In genomic region chr3:45915080-45915479, GRCh38 we compare ENCODE assay signal across 16 cellular contexts. TPM values are rescaled to one million over a fixed set of nuclear protein-coding genes. Genes with fewer than 3 reads are reported as not detected.
DNase-seq lines count a peak whose midpoint lies in the region; ATAC-seq and TF ChIP-seq lines count a peak whose summit lies in the region.
"Had no signal": no experiment of that assay in that cellular context is flagged by ENCODE, and none has a peak within 500 bp of the region (broad histone marks: within the 10 kb centered on the region; RNA-seq: fewer than 3 reads in every experiment).

No MANE protein-coding gene starts in this region.

- TF ChIP-seq POLR2A in Peyer's patch (IDR thresholded peaks at IDR 0.05) (no peak), testis (IDR thresholded peaks at IDR 0.05) (no peak)

- no peak for ATAC-seq in stimulated activated memory B cell treated with anti-CD40 and anti-IgM and Interleukin-4, amounts not matched to agents 10 μg/mL and 1 μg/mL and 100 μg/mL, for 72 hours

- H3K9me3 ChIP-seq in Peyer's patch (no peaks in the 10 kb centered on the region), testis (no peaks in the 10 kb centered on the region)
- H3K9me3 ChIP-seq: sigmoid colon had no signal

- H3K4me1 Mint-ChIP-seq in activated T-cell treated with anti-CD3 and anti-CD28 coated beads, Interleukin-2, amount 50 U/mL, for 24 hours (ENCODE audit: low read depth), result peaks cover 52% of the 10 kb centered on the region
- peaks cover 35% of the 10 kb centered on the region for H3K4me1 Mint-ChIP-seq in stimulated activated memory B cell treated with anti-CD40 and anti-IgM and Interleukin-4, amounts not matched to agents 10 μg/mL and 1 μg/mL and 100 μg/mL, for 72 hours

- H3K9me3 Mint-ChIP-seq in activated T-cell treated with anti-CD3 and anti-CD28 coated beads, Interleukin-2, amount 50 U/mL, for 24 hours, result no peaks in the 10 kb centered on the region
- H3K9me3 Mint-ChIP-seq in stimulated activated memory B cell treated with anti-CD40 and anti-IgM and Interleukin-4, amounts not matched to agents 10 μg/mL and 1 μg/mL and 100 μg/mL, for 72 hours, result no peaks in the 10 kb centered on the region
- H3K9me3 Mint-ChIP-seq: mesothelial cell of epicardium had no signal

- no peak for TF ChIP-seq CTCF in Peyer's patch (IDR thresholded peaks at IDR 0.05)
- TF ChIP-seq CTCF in brain microvascular endothelial cell (IDR thresholded peaks at IDR 0.05; ENCODE audit: low read depth, low read length, missing control alignments), result no peak
- no peak for TF ChIP-seq CTCF in testis (IDR thresholded peaks at IDR 0.05)

- peaks cover 59% of the 10 kb centered on the region for H3K27me3 Mint-ChIP-seq in activated T-cell treated with anti-CD3 and anti-CD28 coated beads, Interleukin-2, amount 50 U/mL, for 24 hours
- no peaks in the 10 kb centered on the region for H3K27me3 Mint-ChIP-seq in stimulated activated memory B cell treated with anti-CD40 and anti-IgM and Interleukin-4, amounts not matched to agents 10 μg/mL and 1 μg/mL and 100 μg/mL, for 72 hours

- peaks cover 0 to 10% (median 0%) of the 10 kb centered on the region in 4 donors for H3K4me1 ChIP-seq in Peyer's patch
- H3K4me1 ChIP-seq in testis, result no peaks in the 10 kb centered on the region

- peak overlapping the region; percentile 37 for H3K4me3 Mint-ChIP-seq in activated T-cell treated with anti-CD3 and anti-CD28 coated beads, Interleukin-2, amount 50 U/mL, for 24 hours
- H3K4me3 Mint-ChIP-seq in stimulated activated memory B cell treated with anti-CD40 and anti-IgM and Interleukin-4, amounts not matched to agents 10 μg/mL and 1 μg/mL and 100 μg/mL, for 72 hours, result no peak overlapping the region
- H3K4me3 Mint-ChIP-seq: mesothelial cell of epicardium had no signal

- peaks cover 24% of the 10 kb centered on the region for H3K36me3 Mint-ChIP-seq in activated T-cell treated with anti-CD3 and anti-CD28 coated beads, Interleukin-2, amount 50 U/mL, for 24 hours (ENCODE audit: low read depth)
- H3K36me3 Mint-ChIP-seq in stimulated activated memory B cell treated with anti-CD40 and anti-IgM and Interleukin-4, amounts not matched to agents 10 μg/mL and 1 μg/mL and 100 μg/mL, for 72 hours, result peaks cover 7% of the 10 kb centered on the region
- H3K36me3 Mint-ChIP-seq: mesothelial cell of epicardium had no signal

- intact Hi-C loops in testis (cut with DNase I; ENCODE audit: low total_unique reads), result no loop called here

- H3K27me3 ChIP-seq in Peyer's patch (no peaks in the 10 kb centered on the region), brain microvascular endothelial cell (replicated peaks) (no peaks in the 10 kb centered on the region), testis (no peaks in the 10 kb centered on the region)
- H3K27me3 ChIP-seq: sigmoid colon had no signal

- WGBS in testis, 2 donors, result 87 to 91% methylated on average over 8 to 9 of the region's 9 CpGs

- H3K27ac Mint-ChIP-seq in activated T-cell treated with anti-CD3 and anti-CD28 coated beads, Interleukin-2, amount 50 U/mL, for 24 hours, result peak overlapping the region; percentile 79
- H3K27ac Mint-ChIP-seq in stimulated activated memory B cell treated with anti-CD40 and anti-IgM and Interleukin-4, amounts not matched to agents 10 μg/mL and 1 μg/mL and 100 μg/mL, for 72 hours, result peak overlapping the region; percentile 65
- H3K27ac Mint-ChIP-seq: mesothelial cell of epicardium had no signal

- H3K4me3 ChIP-seq in Peyer's patch (peak overlapping the region; percentile 0 to 23 (median 12)), brain microvascular endothelial cell (ENCODE audit: low read depth, low read length) (no peak overlapping the region), testis (no peak overlapping the region)
- H3K4me3 ChIP-seq: sigmoid colon had no signal

- in situ Hi-C loops in brain microvascular endothelial cell (cut with HindIII; ENCODE audit: low pct_ligation_motif_present, low sequenced_read_pairs), result no loop called here

- H3K27ac ChIP-seq in Peyer's patch (peak overlapping the region; percentile 40 to 70 (median 64)), brain microvascular endothelial cell (peak overlapping the region; percentile 55), testis (no peak overlapping the region)
- H3K27ac ChIP-seq: sigmoid colon had no signal

- DNase-seq in activated T-cell treated with anti-CD3 and anti-CD28 coated beads, Interleukin-2, amount 50 U/mL, for 24 hours, result peak; percentile 34
- no peak for DNase-seq in activated T-cell treated with anti-CD3 and anti-CD28 coated beads, Interleukin-2, amount 50 U/mL, for 1 hour
- DNase-seq in Peyer's patch (no peak), brain microvascular endothelial cell (no peak), NCI-H524 (lab: John Stamatoyannopoulos, UW) (no peak), COR-L47 (lab: John Stamatoyannopoulos, UW) (no peak), testis (no peak)
- DNase-seq: GF-D8, HCEC 1CT, NCI-H2029 had no signal

- peaks cover 0 to 7% (median 0%) of the 10 kb centered on the region in 3 donors for H3K36me3 ChIP-seq in Peyer's patch
- H3K36me3 ChIP-seq in brain microvascular endothelial cell (replicated peaks), result no peaks in the 10 kb centered on the region
- no peaks in the 10 kb centered on the region for H3K36me3 ChIP-seq in testis (ENCODE audit: low read depth, missing control alignments)

RNA-seq across cellular contexts. Expression of gene CXCR6, which starts 28.2 kb away (rescaled TPM):
- total RNA-seq in Peyer's patch (1 to 10 TPM in 3 of 4 donors, not detected in 1; 1.7 to 3.6 (median 2.5) TPM), testis (under 1 TPM; 0.16 to 0.62 TPM)
- 2.1 TPM for polyA plus RNA-seq in testis (ENCODE audit: insufficient read depth, low read depth, low replicate concordance)
- total RNA-seq: bronchial epithelial cell, kidney epithelial cell, mesothelial cell of epicardium had no signal

RNA-seq across cellular contexts. Expression of gene CCR9, which starts 28.7 kb away (rescaled TPM):
- total RNA-seq in Peyer's patch (1 to 10 TPM; 2.1 to 7.4 (median 3.7) TPM), testis (under 1 TPM in 1 of 2 donors, not detected in 1; 0.19 TPM)
- 0.25 TPM for polyA plus RNA-seq in testis (ENCODE audit: insufficient read depth, low read depth, low replicate concordance)
- total RNA-seq: bronchial epithelial cell, kidney epithelial cell, mesothelial cell of epicardium, sigmoid colon, ureter had no signal

Comparison
In these comparisons a context has a peak if more than half of its experiments do, and no peak if none do; other contexts are left out.
1. H3K27ac ChIP-seq: peak in Peyer's patch (4 of 4) and brain microvascular endothelial cell (single experiment); none in testis (0 of 2).
2. H3K4me3 ChIP-seq: peak in Peyer's patch (4 of 4); none in brain microvascular endothelial cell (single experiment) and testis (0 of 2).